Comparison of ENCODE assay signal across 17 cellular contexts in the genomic region with DNA sequence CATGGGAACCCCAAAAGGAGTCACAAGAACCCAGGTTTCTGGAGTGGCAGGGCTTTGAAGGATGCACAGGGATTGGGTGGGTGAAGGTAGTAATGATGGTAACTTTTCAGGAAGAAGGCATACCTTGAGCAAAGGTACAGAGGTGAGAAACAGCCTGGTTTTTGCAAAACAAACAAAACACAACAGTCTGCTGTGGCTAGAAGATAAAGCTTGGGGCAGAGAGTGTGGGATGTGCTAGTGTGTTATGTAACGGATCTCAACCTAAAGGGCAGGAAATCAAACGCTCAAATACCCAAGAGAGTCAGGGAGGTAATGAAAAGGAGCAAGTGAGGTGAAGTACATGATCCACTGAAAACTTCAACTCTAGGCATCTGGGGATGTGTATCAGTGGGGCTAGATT. TPM values are rescaled to one million over a fixed set of nuclear protein-coding genes. Genes with fewer than 3 reads are reported as not detected.
A peak's percentile ranks its signal among the peaks of the same experiment; 100 is the strongest.
DNase-seq lines count a peak whose midpoint lies in the region; ATAC-seq and TF ChIP-seq lines count a peak whose summit lies in the region.
"Had no signal": no experiment of that assay in that cellular context is flagged by ENCODE, and none has a peak within 500 bp of the region (broad histone marks: within the 10 kb centered on the region; RNA-seq: fewer than 3 reads in every experiment).

No MANE protein-coding gene starts in this region.

- H4K5ac ChIP-seq in H9 (ENCODE audit: insufficient read length, low read depth, low read length), result no peak overlapping the region

- no peak overlapping the region for H2AFZ ChIP-seq in H9 (ENCODE audit: low read length)

- no peak overlapping the region for H3K14ac ChIP-seq in H9 (ENCODE audit: insufficient read depth, low read length)

- intact Hi-C loops in activated CD8-positive, alpha-beta T cell treated with anti-CD3 and anti-CD28 coated beads for 36 hours (cut with micrococcal nuclease), result no loop called here
- intact Hi-C loops in activated T-helper 1 cell treated with anti-CD3 and anti-CD28 coated beads, Interleukin-12 subunit alpha, Interleukin-12 subunit beta, Interleukin-2, Interleukin-4 antibody, amounts not matched to agents 30 ng/mL and 10 ng/mL and 1 ng/mL, durations not matched to agents 14 hours and 24 hours and 36 hours (cut with micrococcal nuclease), result no loop called here
- intact Hi-C loops in psoas muscle (cut with DNase I), result no loop called here

- no peak overlapping the region for H3T11ph ChIP-seq in H9 (ENCODE audit: low read length)

- no peak for DNase-seq in activated CD8-positive, alpha-beta T cell treated with anti-CD3 and anti-CD28 coated beads for 36 hours
- DNase-seq in activated CD8-positive, alpha-beta T cell treated with anti-CD3 and anti-CD28 coated beads, Interleukin-2, amount 10 ng/mL, durations not matched to agents 7 days and 5 days, result no peak
- no peak for DNase-seq in H9
- DNase-seq in activated T-helper 1 cell treated with anti-CD3 and anti-CD28 coated beads, Interleukin-12 subunit alpha, Interleukin-12 subunit beta, Interleukin-2, Interleukin-4 antibody, amounts not matched to agents 30 ng/mL and 10 ng/mL and 1 ng/mL, durations not matched to agents 14 hours and 24 hours and 36 hours (ENCODE audit: low spot score), result no peak
- no peak for DNase-seq in psoas muscle
- no peak for DNase-seq in nucleus accumbens (lab: John Stamatoyannopoulos, UW)
- DNase-seq in stimulated activated CD8-positive, alpha-beta memory T cell treated with anti-CD3 and anti-CD28 coated beads, Interleukin-4, amount 100 ng/mL, for 48 hours, result no peak
- DNase-seq in NCI-H446 treated with DMSO at 0.1 percent for 48 hours (lab: John Stamatoyannopoulos, UW), result no peak
- DNase-seq: AML-193, KBM-7, NCI-H1105, NCI-H2081 treated with DMSO at 0.1 percent for 48 hours, NCI-H2171 treated with DMSO at 0.1 percent for 48 hours, NCI-H526, PC-3, Right ventricle myocardium superior had no signal

- H3K9ac ChIP-seq in H9 (ENCODE audit: extremely low read depth, insufficient read length, low read length), result no peak overlapping the region

- no peak overlapping the region for H3K4ac ChIP-seq in H9 (ENCODE audit: low read depth, low read length)

- no peaks in the 10 kb centered on the region for H3K36me3 ChIP-seq in psoas muscle (ENCODE audit: insufficient read depth in 1 of 2, low read depth in 1 of 2)

- CTCF ChIA-PET in activated CD8-positive, alpha-beta T cell treated with anti-CD3 and anti-CD28 coated beads for 36 hours (lab: Charles Lee), result interaction anchor here (0.7 kb wide), 1 partner anchor 21 kb away, joined by 3 read pairs; no protein-coding TSS in a partner anchor
- CTCF ChIA-PET in activated CD8-positive, alpha-beta T cell treated with anti-CD3 and anti-CD28 coated beads, Interleukin-2, amount 10 ng/mL, durations not matched to agents 7 days and 5 days (lab: Charles Lee), result interaction anchor here (1.3 kb wide), 1 partner anchor 23 kb away, joined by 3 read pairs; a partner anchor contains a TSS

- H3K27ac Mint-ChIP-seq in activated CD8-positive, alpha-beta T cell treated with anti-CD3 and anti-CD28 coated beads for 36 hours, result no peak overlapping the region
- no peak overlapping the region for H3K27ac Mint-ChIP-seq in activated CD8-positive, alpha-beta T cell treated with anti-CD3 and anti-CD28 coated beads, Interleukin-2, amount 10 ng/mL, durations not matched to agents 7 days and 5 days
- H3K27ac Mint-ChIP-seq in H9, result peak overlapping the region in 2 of 3 experiments; percentile 20 to 22; a peak in 2 of 7 replicates
- peak overlapping the region; percentile 1 for H3K27ac Mint-ChIP-seq in activated T-helper 1 cell treated with anti-CD3 and anti-CD28 coated beads, Interleukin-12 subunit alpha, Interleukin-12 subunit beta, Interleukin-2, Interleukin-4 antibody, amounts not matched to agents 30 ng/mL and 10 ng/mL and 1 ng/mL, durations not matched to agents 14 hours and 24 hours and 36 hours

- H2BK5ac ChIP-seq in H9 (ENCODE audit: insufficient read length, low read length), result no peak overlapping the region

- no peaks in the 10 kb centered on the region for H3K4me1 ChIP-seq in H9 (ENCODE audit: insufficient read depth, low read length)
- H3K4me1 ChIP-seq in psoas muscle, result peaks cover 20% of the 10 kb centered on the region

- H3K23ac ChIP-seq in H9 (ENCODE audit: insufficient read length, low read depth, low read length), result no peak overlapping the region

- H3K27ac ChIP-seq in H9 (ENCODE audit: insufficient read length, low read depth, low read length), result no peak overlapping the region
- peak overlapping the region; percentile 75 for H3K27ac ChIP-seq in psoas muscle

- no peak overlapping the region for H3K4me3 Mint-ChIP-seq in activated CD8-positive, alpha-beta T cell treated with anti-CD3 and anti-CD28 coated beads for 36 hours
- no peak overlapping the region for H3K4me3 Mint-ChIP-seq in activated CD8-positive, alpha-beta T cell treated with anti-CD3 and anti-CD28 coated beads, Interleukin-2, amount 10 ng/mL, durations not matched to agents 7 days and 5 days
- no peak overlapping the region for H3K4me3 Mint-ChIP-seq in H9
- H3K4me3 Mint-ChIP-seq in activated T-helper 1 cell treated with anti-CD3 and anti-CD28 coated beads, Interleukin-12 subunit alpha, Interleukin-12 subunit beta, Interleukin-2, Interleukin-4 antibody, amounts not matched to agents 30 ng/mL and 10 ng/mL and 1 ng/mL, durations not matched to agents 14 hours and 24 hours and 36 hours, result no peak overlapping the region
- H3K4me3 Mint-ChIP-seq: CD14-positive monocyte had no signal

- H3K4me3 ChIP-seq in psoas muscle, result no peak overlapping the region

- H3K18ac ChIP-seq in H9 (ENCODE audit: insufficient read length, low read depth, low read length), result no peak overlapping the region

- no peak overlapping the region for H4K91ac ChIP-seq in H9 (ENCODE audit: insufficient read length, low read depth, low read length)

- no peak overlapping the region for H2AK5ac ChIP-seq in H9 (ENCODE audit: insufficient read length, low read length)

- H2BK15ac ChIP-seq in H9 (ENCODE audit: low read depth, low read length), result no peak overlapping the region

- no peaks in the 10 kb centered on the region for H3K79me2 ChIP-seq in H9 (ENCODE audit: insufficient read depth, low read length)

- no CpG with 5 or more reads among the region's 2 CpGs for WGBS in H9 (ENCODE audit: extremely low coverage, insufficient read length, low lambda C conversion rate)
- WGBS in psoas muscle, 3 donors, result 6 to 27% (median 14%) methylated on average over 2 of the region's 2 CpGs

- H3K4me1 Mint-ChIP-seq in activated CD8-positive, alpha-beta T cell treated with anti-CD3 and anti-CD28 coated beads for 36 hours (ENCODE audit: low read depth), result peaks cover 12% of the 10 kb centered on the region
- H3K4me1 Mint-ChIP-seq in activated CD8-positive, alpha-beta T cell treated with anti-CD3 and anti-CD28 coated beads, Interleukin-2, amount 10 ng/mL, durations not matched to agents 7 days and 5 days (ENCODE audit: low read depth), result peaks cover 16% of the 10 kb centered on the region
- peaks cover 9 to 12% of the 10 kb centered on the region in 2 experiments for H3K4me1 Mint-ChIP-seq in H9
- H3K4me1 Mint-ChIP-seq in activated T-helper 1 cell treated with anti-CD3 and anti-CD28 coated beads, Interleukin-12 subunit alpha, Interleukin-12 subunit beta, Interleukin-2, Interleukin-4 antibody, amounts not matched to agents 30 ng/mL and 10 ng/mL and 1 ng/mL, durations not matched to agents 14 hours and 24 hours and 36 hours (ENCODE audit: low read depth), result peaks cover 17% of the 10 kb centered on the region

- H2BK12ac ChIP-seq in H9 (ENCODE audit: insufficient read length, low read depth, low read length), result no peak overlapping the region

- H3K27me3 Mint-ChIP-seq in activated CD8-positive, alpha-beta T cell treated with anti-CD3 and anti-CD28 coated beads for 36 hours, result no peaks in the 10 kb centered on the region
- no peaks in the 10 kb centered on the region for H3K27me3 Mint-ChIP-seq in activated CD8-positive, alpha-beta T cell treated with anti-CD3 and anti-CD28 coated beads, Interleukin-2, amount 10 ng/mL, durations not matched to agents 7 days and 5 days (ENCODE audit: low read depth)
- H3K27me3 Mint-ChIP-seq in H9 (ENCODE audit: low read depth), result no peaks in the 10 kb centered on the region
- peaks cover 2% of the 10 kb centered on the region for H3K27me3 Mint-ChIP-seq in activated T-helper 1 cell treated with anti-CD3 and anti-CD28 coated beads, Interleukin-12 subunit alpha, Interleukin-12 subunit beta, Interleukin-2, Interleukin-4 antibody, amounts not matched to agents 30 ng/mL and 10 ng/mL and 1 ng/mL, durations not matched to agents 14 hours and 24 hours and 36 hours (ENCODE audit: insufficient read depth)

- H3K56ac ChIP-seq in H9 (ENCODE audit: insufficient read length, low read depth, low read length), result no peak overlapping the region

- TF ChIP-seq CTCF in activated CD8-positive, alpha-beta T cell treated with anti-CD3 and anti-CD28 coated beads for 36 hours (IDR thresholded peaks at IDR 0.05), result no peak
- TF ChIP-seq CTCF in H9 (conservative IDR thresholded peaks at IDR 0.05), result no peak
- no peak for TF ChIP-seq CTCF in psoas muscle (IDR thresholded peaks at IDR 0.05)

- H3K4me2 ChIP-seq in H9 (ENCODE audit: insufficient read depth, insufficient read length, low read length), result no peak overlapping the region

- H3K36me3 Mint-ChIP-seq in activated CD8-positive, alpha-beta T cell treated with anti-CD3 and anti-CD28 coated beads for 36 hours (ENCODE audit: low read depth), result no peaks in the 10 kb centered on the region
- no peaks in the 10 kb centered on the region for H3K36me3 Mint-ChIP-seq in activated CD8-positive, alpha-beta T cell treated with anti-CD3 and anti-CD28 coated beads, Interleukin-2, amount 10 ng/mL, durations not matched to agents 7 days and 5 days (ENCODE audit: low read depth)
- peaks cover 0 to 6% (median 3%) of the 10 kb centered on the region in 3 experiments; a peak in 3 of 7 replicates for H3K36me3 Mint-ChIP-seq in H9 (ENCODE audit: insufficient read depth in 1 of 3, low read depth in 3 of 3)
- no peaks in the 10 kb centered on the region for H3K36me3 Mint-ChIP-seq in activated T-helper 1 cell treated with anti-CD3 and anti-CD28 coated beads, Interleukin-12 subunit alpha, Interleukin-12 subunit beta, Interleukin-2, Interleukin-4 antibody, amounts not matched to agents 30 ng/mL and 10 ng/mL and 1 ng/mL, durations not matched to agents 14 hours and 24 hours and 36 hours (ENCODE audit: low read depth)
- H3K36me3 Mint-ChIP-seq: CD14-positive monocyte had no signal

- H3K9me3 Mint-ChIP-seq in activated CD8-positive, alpha-beta T cell treated with anti-CD3 and anti-CD28 coated beads for 36 hours, result no peaks in the 10 kb centered on the region
- no peaks in the 10 kb centered on the region for H3K9me3 Mint-ChIP-seq in activated CD8-positive, alpha-beta T cell treated with anti-CD3 and anti-CD28 coated beads, Interleukin-2, amount 10 ng/mL, durations not matched to agents 7 days and 5 days (ENCODE audit: insufficient read depth)
- no peaks in the 10 kb centered on the region; a peak in 1 of 5 replicates for H3K9me3 Mint-ChIP-seq in H9
- H3K9me3 Mint-ChIP-seq in activated T-helper 1 cell treated with anti-CD3 and anti-CD28 coated beads, Interleukin-12 subunit alpha, Interleukin-12 subunit beta, Interleukin-2, Interleukin-4 antibody, amounts not matched to agents 30 ng/mL and 10 ng/mL and 1 ng/mL, durations not matched to agents 14 hours and 24 hours and 36 hours, result no peaks in the 10 kb centered on the region
- H3K9me3 Mint-ChIP-seq: CD14-positive monocyte had no signal

- peaks cover 6% of the 10 kb centered on the region for H3K23me2 ChIP-seq in H9 (ENCODE audit: insufficient read length, low read depth, low read length, poor library complexity, severe bottlenecking)

- H3K27me3 ChIP-seq in H9 (ENCODE audit: insufficient read depth, low read length), result no peaks in the 10 kb centered on the region
- H3K27me3 ChIP-seq in psoas muscle (ENCODE audit: insufficient read depth in 3 of 3, low read length in 2 of 3), result no peaks in the 10 kb centered on the region

- POLR2A ChIA-PET in activated CD8-positive, alpha-beta T cell treated with anti-CD3 and anti-CD28 coated beads for 36 hours (lab: Charles Lee), result interaction anchor here (2.5 kb wide), 1 partner anchor 23 kb away, joined by 6 read pairs; a partner anchor contains a TSS
- POLR2A ChIA-PET in activated CD8-positive, alpha-beta T cell treated with anti-CD3 and anti-CD28 coated beads, Interleukin-2, amount 10 ng/mL, durations not matched to agents 7 days and 5 days (lab: Charles Lee), result interaction anchor here (1.0 kb wide), 1 partner anchor 23 kb away, joined by 3 read pairs; a partner anchor contains a TSS

- no peaks in the 10 kb centered on the region for H4K20me1 ChIP-seq in H9 (ENCODE audit: control insufficient read depth, insufficient read depth, insufficient read length)

- no peak overlapping the region for H4K8ac ChIP-seq in H9 (replicated peaks; ENCODE audit: insufficient read length, low read depth, low read length)

- no peak overlapping the region for H2BK20ac ChIP-seq in H9 (ENCODE audit: low read depth, low read length, poor library complexity, severe bottlenecking)

- no peak overlapping the region for H2BK120ac ChIP-seq in H9 (ENCODE audit: low read depth, low read length, poor library complexity, severe bottlenecking)

- peak; percentile 2 for ATAC-seq in activated CD8-positive, alpha-beta T cell treated with anti-CD3 and anti-CD28 coated beads for 36 hours
- ATAC-seq in activated CD8-positive, alpha-beta T cell treated with anti-CD3 and anti-CD28 coated beads, Interleukin-2, amount 10 ng/mL, durations not matched to agents 7 days and 5 days, result no peak
- ATAC-seq in psoas muscle, result no peak
- ATAC-seq: PC-3 had no signal

- no peaks in the 10 kb centered on the region for H3K9me3 ChIP-seq in H9 (ENCODE audit: control insufficient read depth, low read depth, low read length)
- no peaks in the 10 kb centered on the region for H3K9me3 ChIP-seq in psoas muscle

- no peaks in the 10 kb centered on the region for H3K79me1 ChIP-seq in H9 (ENCODE audit: insufficient read depth, low read depth, low read length, poor library complexity, severe bottlenecking)

RNA-seq across cellular contexts. Expression of a gene that starts 4.6 kb away (rescaled TPM):
- total RNA-seq in activated CD8-positive, alpha-beta T cell treated with anti-CD3 and anti-CD28 coated beads for 36 hours, result 1 to 10 TPM; 2.2 to 2.8 TPM
- total RNA-seq in activated CD8-positive, alpha-beta T cell treated with anti-CD3 and anti-CD28 coated beads, Interleukin-2, amount 10 ng/mL, durations not matched to agents 7 days and 5 days, result under 1 TPM; 0.37 to 0.86 TPM
- total RNA-seq in H9 (2021), result 4.0 and 4.2 TPM in 2 replicates
- 1.0 and 1.6 TPM in 2 replicates for total RNA-seq in activated T-helper 1 cell treated with anti-CD3 and anti-CD28 coated beads, Interleukin-12 subunit alpha, Interleukin-12 subunit beta, Interleukin-2, Interleukin-4 antibody, amounts not matched to agents 30 ng/mL and 10 ng/mL and 1 ng/mL, durations not matched to agents 14 hours and 24 hours and 36 hours
- 10 to 100 TPM; 47.8 to 66.0 (median 55.3) TPM for total RNA-seq in psoas muscle
- polyA plus RNA-seq in psoas muscle, result 10 to 100 TPM; 43.7 to 59.5 (median 44.7) TPM
- polyA plus RNA-seq: CD14-positive monocyte had no signal

RNA-seq across cellular contexts. Expression of a gene that starts 5.1 kb away (rescaled TPM):
- 10 to 100 TPM; 16.1 to 17.0 TPM for total RNA-seq in activated CD8-positive, alpha-beta T cell treated with anti-CD3 and anti-CD28 coated beads for 36 hours
- 10 to 100 TPM; 16.2 to 16.8 TPM for total RNA-seq in activated CD8-positive, alpha-beta T cell treated with anti-CD3 and anti-CD28 coated beads, Interleukin-2, amount 10 ng/mL, durations not matched to agents 7 days and 5 days
- total RNA-seq in H9 (2021) (18.3 and 18.8 TPM in 2 replicates), psoas muscle (10 to 100 TPM in 2 of 4 donors, 1 to 10 TPM in 2; 8.7 to 16.8 (median 12.8) TPM)
- total RNA-seq in activated T-helper 1 cell treated with anti-CD3 and anti-CD28 coated beads, Interleukin-12 subunit alpha, Interleukin-12 subunit beta, Interleukin-2, Interleukin-4 antibody, amounts not matched to agents 30 ng/mL and 10 ng/mL and 1 ng/mL, durations not matched to agents 14 hours and 24 hours and 36 hours, result 16.9 and 18.8 TPM in 2 replicates
- 10 to 100 TPM; 10.4 to 17.8 (median 10.6) TPM for polyA plus RNA-seq in psoas muscle

RNA-seq across cellular contexts. Expression of a gene that starts 11.0 kb away (rescaled TPM):
- 10 to 100 TPM; 54.3 to 57.5 TPM for total RNA-seq in activated CD8-positive, alpha-beta T cell treated with anti-CD3 and anti-CD28 coated beads for 36 hours
- 10 to 100 TPM; 37.6 to 38.3 TPM for total RNA-seq in activated CD8-positive, alpha-beta T cell treated with anti-CD3 and anti-CD28 coated beads, Interleukin-2, amount 10 ng/mL, durations not matched to agents 7 days and 5 days
- total RNA-seq in H9 (2021), result 65.1 and 68.7 TPM in 2 replicates
- 78.2 and 85.5 TPM in 2 replicates for total RNA-seq in activated T-helper 1 cell treated with anti-CD3 and anti-CD28 coated beads, Interleukin-12 subunit alpha, Interleukin-12 subunit beta, Interleukin-2, Interleukin-4 antibody, amounts not matched to agents 30 ng/mL and 10 ng/mL and 1 ng/mL, durations not matched to agents 14 hours and 24 hours and 36 hours
- 10 to 100 TPM; 29.7 to 54.6 (median 43.1) TPM for total RNA-seq in psoas muscle
- 10 to 100 TPM; 55.2 to 68.1 (median 55.3) TPM for polyA plus RNA-seq in psoas muscle

RNA-seq across cellular contexts. Expression of a gene that starts 23.0 kb away (rescaled TPM):
- 1,000 to 10,000 TPM; 1,640 to 1,647 TPM for total RNA-seq in activated CD8-positive, alpha-beta T cell treated with anti-CD3 and anti-CD28 coated beads for 36 hours
- 100 to 1,000 TPM; 949 to 980 TPM for total RNA-seq in activated CD8-positive, alpha-beta T cell treated with anti-CD3 and anti-CD28 coated beads, Interleukin-2, amount 10 ng/mL, durations not matched to agents 7 days and 5 days
- 1,514 and 1,552 TPM in 2 replicates for total RNA-seq in H9 (2021)
- total RNA-seq in activated T-helper 1 cell treated with anti-CD3 and anti-CD28 coated beads, Interleukin-12 subunit alpha, Interleukin-12 subunit beta, Interleukin-2, Interleukin-4 antibody, amounts not matched to agents 30 ng/mL and 10 ng/mL and 1 ng/mL, durations not matched to agents 14 hours and 24 hours and 36 hours, result 1,049 and 1,126 TPM in 2 replicates
- total RNA-seq in psoas muscle, result 1,000 to 10,000 TPM in 1 of 4 donors, 100 to 1,000 TPM in 3; 506 to 1,045 (median 824) TPM
- polyA plus RNA-seq in psoas muscle, result 1,000 to 10,000 TPM; 2,533 to 3,118 (median 2,913) TPM

RNA-seq across cellular contexts. Expression of a gene that starts 31.3 kb away (rescaled TPM):
- 10 to 100 TPM; 33.4 to 35.8 TPM for total RNA-seq in activated CD8-positive, alpha-beta T cell treated with anti-CD3 and anti-CD28 coated beads for 36 hours
- total RNA-seq in activated CD8-positive, alpha-beta T cell treated with anti-CD3 and anti-CD28 coated beads, Interleukin-2, amount 10 ng/mL, durations not matched to agents 7 days and 5 days, result 100 to 1,000 TPM; 107 to 110 TPM
- total RNA-seq in H9 (2021) (3.1 and 4.2 TPM in 2 replicates), psoas muscle (1 to 10 TPM; 4.6 to 6.5 (median 6.2) TPM)
- 65.8 and 67.0 TPM in 2 replicates for total RNA-seq in activated T-helper 1 cell treated with anti-CD3 and anti-CD28 coated beads, Interleukin-12 subunit alpha, Interleukin-12 subunit beta, Interleukin-2, Interleukin-4 antibody, amounts not matched to agents 30 ng/mL and 10 ng/mL and 1 ng/mL, durations not matched to agents 14 hours and 24 hours and 36 hours
- 1 to 10 TPM; 4.2 to 7.8 (median 6.5) TPM for polyA plus RNA-seq in psoas muscle

Comparison
In these comparisons a context has a peak if more than half of its experiments do, and no peak if none do; other contexts are left out.
1. H3K27ac Mint-ChIP-seq: peak in H9 (2 of 3) and activated T-helper 1 cell treated with anti-CD3 and anti-CD28 coated beads, Interleukin-12 subunit alpha, Interleukin-12 subunit beta, Interleukin-2, Interleukin-4 antibody, amounts not matched to agents 30 ng/mL and 10 ng/mL and 1 ng/mL, durations not matched to agents 14 hours and 24 hours and 36 hours (single experiment); none in activated CD8-positive, alpha-beta T cell treated with anti-CD3 and anti-CD28 coated beads for 36 hours (single experiment) and activated CD8-positive, alpha-beta T cell treated with anti-CD3 and anti-CD28 coated beads, Interleukin-2, amount 10 ng/mL, durations not matched to agents 7 days and 5 days (single experiment).